25 cellular contexts compared by ENCODE assay signal in genomic region chr1:21670956-21671902, GRCh38. TPM values are rescaled to one million over a fixed set of nuclear protein-coding genes. Genes with fewer than 3 reads are reported as not detected.
DNase-seq lines count a peak whose midpoint lies in the region; ATAC-seq, FAIRE-seq and TF ChIP-seq lines count a peak whose summit lies in the region.
"Had no signal": no experiment of that assay in that cellular context is flagged by ENCODE, and none has a peak within 500 bp of the region (broad histone marks: within the 10 kb centered on the region; RNA-seq: fewer than 3 reads in every experiment).

No MANE protein-coding gene starts in this region.

- TF ChIP-seq POLR2A in A549 (IDR thresholded peaks at IDR 0.05; ENCODE audit: low read length) (no peak), esophagus squamous epithelium (IDR thresholded peaks at IDR 0.05) (no peak)

- no peaks in the 10 kb centered on the region for H3K36me3 ChIP-seq in esophagus squamous epithelium
- H3K36me3 ChIP-seq: BE2C, left lung, Peyer's patch, SJSA1, stomach, tibial nerve had no signal

- H3K4me3 ChIP-seq in A549 (no peak overlapping the region), esophagus squamous epithelium (no peak overlapping the region)
- H3K4me3 ChIP-seq: left lung, Peyer's patch, SJSA1, stomach, tibial nerve had no signal

- peaks cover 8% of the 10 kb centered on the region for H3K4me1 Mint-ChIP-seq in activated CD8-positive, alpha-beta memory T cell treated with anti-CD3 and anti-CD28 coated beads, Interleukin-2, amount 10 ng/mL, durations not matched to agents 7 days and 5 days
- peaks cover 45% of the 10 kb centered on the region for H3K4me1 Mint-ChIP-seq in nephron

- H3K36me3 Mint-ChIP-seq in activated CD8-positive, alpha-beta memory T cell treated with anti-CD3 and anti-CD28 coated beads, Interleukin-2, amount 10 ng/mL, durations not matched to agents 7 days and 5 days, result no peaks in the 10 kb centered on the region
- H3K36me3 Mint-ChIP-seq in nephron (ENCODE audit: low read depth), result no peaks in the 10 kb centered on the region

- H3K9me3 ChIP-seq in A549 (no peaks in the 10 kb centered on the region), esophagus squamous epithelium (no peaks in the 10 kb centered on the region)
- H3K9me3 ChIP-seq: BE2C, left lung, Peyer's patch, SJSA1, stomach, tibial nerve had no signal

- DNase-seq in A549 (ENCODE audit: low read depth in 1 of 2, low spot score in 1 of 2) (no peak), GM20000 (ENCODE audit: low spot score) (peak; percentile 17), esophagus squamous epithelium (lab: John Stamatoyannopoulos, UW) (no peak), NCI-H2081 treated with DMSO at 0.1 percent for 48 hours (lab: John Stamatoyannopoulos, UW) (no peak), EL (no peak)
- DNase-seq in activated CD8-positive, alpha-beta memory T cell treated with anti-CD3 and anti-CD28 coated beads, Interleukin-2, amount 10 ng/mL, durations not matched to agents 7 days and 5 days, result peak; percentile 39
- DNase-seq: activated CD4-positive, alpha-beta memory T cell treated with anti-CD3 and anti-CD28 coated beads, Interleukin-2, amount 10 ng/mL, durations not matched to agents 7 days and 5 days; activated naive CD8-positive, alpha-beta T cell treated with anti-CD3 and anti-CD28 coated beads, Interleukin-2, amount 50 U/mL, for 24 hours; BE2C; DMS53; GF-D8; left lung; NCI-H1694 treated with DMSO at 0.1 percent for 48 hours; NCI-H2171 treated with DMSO at 0.1 percent for 48 hours; NCI-H524 treated with DMSO at 0.1 percent for 48 hours; NK-92 treated with Interleukin-12 subunit alpha and Interleukin-12 subunit beta, amount 100 ng/mL, for 24 hours; stimulated activated CD8-positive, alpha-beta memory T cell treated with anti-CD3 and anti-CD28 coated beads, Interleukin-4, amount 100 ng/mL, for 48 hours; stomach; T-helper 1 cell had no signal

- 0 out of 3 replicates have a peak, but pooled peaks cover 3% of the 10 kb centered on the region for H3K4me1 ChIP-seq in A549
- H3K4me1 ChIP-seq in esophagus squamous epithelium, result peaks cover 21 to 69% (median 32%) of the 10 kb centered on the region in 3 donors

- peaks cover 28% of the 10 kb centered on the region for H3K27me3 Mint-ChIP-seq in activated CD8-positive, alpha-beta memory T cell treated with anti-CD3 and anti-CD28 coated beads, Interleukin-2, amount 10 ng/mL, durations not matched to agents 7 days and 5 days
- peaks cover 41% of the 10 kb centered on the region for H3K27me3 Mint-ChIP-seq in nephron (ENCODE audit: low read depth)

- no peaks in the 10 kb centered on the region for H3K9me3 Mint-ChIP-seq in activated CD8-positive, alpha-beta memory T cell treated with anti-CD3 and anti-CD28 coated beads, Interleukin-2, amount 10 ng/mL, durations not matched to agents 7 days and 5 days (ENCODE audit: low read depth)
- H3K9me3 Mint-ChIP-seq in nephron, result no peaks in the 10 kb centered on the region
- H3K9me3 Mint-ChIP-seq: activated CD4-positive, alpha-beta memory T cell treated with anti-CD3 and anti-CD28 coated beads, Interleukin-2, amount 10 ng/mL, durations not matched to agents 7 days and 5 days; activated naive CD8-positive, alpha-beta T cell treated with anti-CD3 and anti-CD28 coated beads, Interleukin-2, amount 50 U/mL, for 24 hours had no signal

- POLR2A ChIA-PET in A549 (lab: Yijun Ruan, JAX), result no interaction called here

- WGBS in A549 (ENCODE audit: missing lambda C conversion rate), result 84% methylated on average over 10 of the region's 11 CpGs
- WGBS in esophagus squamous epithelium, 2 donors, result 67 to 71% methylated on average over 8 to 11 of the region's 11 CpGs

- no peak for FAIRE-seq in A549 (lab: Jason Lieb, UNC)

- TF ChIP-seq EP300 in A549 (IDR thresholded peaks at IDR 0.05), result no peak

- H3K4me2 ChIP-seq in A549, result no peak overlapping the region

- peak; percentile 26 to 30; a peak in 3 of 6 replicates for ATAC-seq in A549
- ATAC-seq in activated CD8-positive, alpha-beta memory T cell treated with anti-CD3 and anti-CD28 coated beads, Interleukin-2, amount 10 ng/mL, durations not matched to agents 7 days and 5 days, result no peak
- no peak for ATAC-seq in GM18498 (IDR thresholded peaks at IDR 0.05; ENCODE audit: unreplicated experiment)
- ATAC-seq: activated CD4-positive, CD25-positive, alpha-beta regulatory T cell treated with anti-CD3 and anti-CD28 coated beads, Interleukin-2, amount 50 U/mL, for 24 hours; activated naive CD8-positive, alpha-beta T cell treated with anti-CD3 and anti-CD28 coated beads, Interleukin-2, amount 50 U/mL, for 24 hours; left lung had no signal

- H3K4me3 Mint-ChIP-seq in activated CD8-positive, alpha-beta memory T cell treated with anti-CD3 and anti-CD28 coated beads, Interleukin-2, amount 10 ng/mL, durations not matched to agents 7 days and 5 days, result no peak overlapping the region
- H3K4me3 Mint-ChIP-seq in nephron, result peak overlapping the region in 2 of 3 experiments; percentile 43 to 68
- H3K4me3 Mint-ChIP-seq: activated CD4-positive, alpha-beta memory T cell treated with anti-CD3 and anti-CD28 coated beads, Interleukin-2, amount 10 ng/mL, durations not matched to agents 7 days and 5 days; activated naive CD8-positive, alpha-beta T cell treated with anti-CD3 and anti-CD28 coated beads, Interleukin-2, amount 50 U/mL, for 24 hours had no signal

- no peak for TF ChIP-seq CTCF in A549 (IDR thresholded peaks at IDR 0.05)
- TF ChIP-seq CTCF in GM20000 (IDR thresholded peaks at IDR 0.05; ENCODE audit: extremely low read depth, missing control alignments), result no peak
- no peak for TF ChIP-seq CTCF in nephron (IDR thresholded peaks at IDR 0.05; ENCODE audit: unreplicated experiment in 3 of 3)
- TF ChIP-seq CTCF in esophagus squamous epithelium (IDR thresholded peaks at IDR 0.05), result no peak

- CTCF ChIA-PET in A549 (lab: Yijun Ruan, JAX), result interaction anchor here (1.8 kb wide), 1 partner anchor 9 kb away, joined by 7 read pairs; no protein-coding TSS in a partner anchor
- CTCF ChIA-PET in activated CD8-positive, alpha-beta memory T cell treated with anti-CD3 and anti-CD28 coated beads, Interleukin-2, amount 10 ng/mL, durations not matched to agents 7 days and 5 days (lab: Charles Lee), result interaction anchor here (1.1 kb wide), 1 partner anchor 13 kb away, joined by 3 read pairs; no protein-coding TSS in a partner anchor

- no peak overlapping the region for H3K27ac Mint-ChIP-seq in activated CD8-positive, alpha-beta memory T cell treated with anti-CD3 and anti-CD28 coated beads, Interleukin-2, amount 10 ng/mL, durations not matched to agents 7 days and 5 days
- peak overlapping the region in 2 of 3 experiments; percentile 24 to 45 for H3K27ac Mint-ChIP-seq in nephron
- H3K27ac Mint-ChIP-seq: activated CD4-positive, alpha-beta memory T cell treated with anti-CD3 and anti-CD28 coated beads, Interleukin-2, amount 10 ng/mL, durations not matched to agents 7 days and 5 days; activated naive CD8-positive, alpha-beta T cell treated with anti-CD3 and anti-CD28 coated beads, Interleukin-2, amount 50 U/mL, for 24 hours had no signal

- intact Hi-C loops in esophagus squamous epithelium (cut with DNase I), result no loop called here

- peaks cover 8 to 50% (median 12%) of the 10 kb centered on the region in 4 donors for H3K27me3 ChIP-seq in esophagus squamous epithelium
- H3K27me3 ChIP-seq: BE2C had no signal

- no peak overlapping the region for H3K27ac ChIP-seq in A549
- no peak overlapping the region for H3K27ac ChIP-seq in esophagus squamous epithelium
- H3K27ac ChIP-seq: left lung, Peyer's patch, SJSA1, stomach, tibial nerve had no signal

- no peak for TF ChIP-seq RAD21 in A549 (conservative IDR thresholded peaks at IDR 0.05 in 1 of 2, IDR thresholded peaks at IDR 0.05 in 1 of 2)

TF ChIP-seq in A549, 52 proteins besides CTCF, POLR2A, EP300 and RAD21:
- TF ChIP-seq MAFK (IDR thresholded peaks at IDR 0.05; ENCODE audit: partially characterized antibody) (no peak), ATOH8 (CRISPR knock-in tag; IDR thresholded peaks at IDR 0.05; ENCODE audit: low read depth) (no peak), ELK1 (IDR thresholded peaks at IDR 0.05; ENCODE audit: low read depth, low read length) (no peak), FOSB (CRISPR knock-in tag; IDR thresholded peaks at IDR 0.05) (no peak)

RNA-seq across cellular contexts. Expression of gene RAP1GAP, which starts 2.1 kb away (rescaled TPM):
- polyA plus RNA-seq in A549 (2011; rRNA removed), result 16.7 and 21.4 TPM in 2 replicates
- polyA plus RNA-seq in A549 (2012; cell fraction: cytosol; rRNA removed), result 8.2 and 10.2 TPM in 2 replicates
- 11.6 and 12.4 TPM in 2 replicates for polyA plus RNA-seq in A549 (2012; cell fraction: nucleus; rRNA removed)
- 4.3 to 5.4 TPM (median 5.1 TPM) in 3 replicates for polyA plus RNA-seq in A549 (2017; fragmentation: RNase III; extraction: RNeasy Plus Mini Kit Qiagen cat#74134 plus additional on column Dnase treatment)
- polyA minus RNA-seq in A549 (2011; rRNA and poly(A)+ RNA removed), result 24.1 and 28.7 TPM in 2 replicates
- under 1 TPM; 0.12 to 0.29 TPM for total RNA-seq in activated CD8-positive, alpha-beta memory T cell treated with anti-CD3 and anti-CD28 coated beads, Interleukin-2, amount 10 ng/mL, durations not matched to agents 7 days and 5 days
- total RNA-seq in esophagus squamous epithelium, result 1 to 10 TPM; 1.9 to 6.8 (median 5.0) TPM

Comparison
In these comparisons a context has a peak if more than half of its experiments do, and no peak if none do; other contexts are left out.
1. ATAC-seq: peak in A549 (2 of 2); none in activated CD8-positive, alpha-beta memory T cell treated with anti-CD3 and anti-CD28 coated beads, Interleukin-2, amount 10 ng/mL, durations not matched to agents 7 days and 5 days (single experiment) and GM18498 (single experiment).
2. DNase-seq: peak in GM20000 (single experiment) and activated CD8-positive, alpha-beta memory T cell treated with anti-CD3 and anti-CD28 coated beads, Interleukin-2, amount 10 ng/mL, durations not matched to agents 7 days and 5 days (single experiment); none in A549 (0 of 2), esophagus squamous epithelium (single experiment), NCI-H2081 treated with DMSO at 0.1 percent for 48 hours (single experiment) and EL (single experiment).